ENCODE assay signal across 24 cellular contexts in the genomic region with DNA sequence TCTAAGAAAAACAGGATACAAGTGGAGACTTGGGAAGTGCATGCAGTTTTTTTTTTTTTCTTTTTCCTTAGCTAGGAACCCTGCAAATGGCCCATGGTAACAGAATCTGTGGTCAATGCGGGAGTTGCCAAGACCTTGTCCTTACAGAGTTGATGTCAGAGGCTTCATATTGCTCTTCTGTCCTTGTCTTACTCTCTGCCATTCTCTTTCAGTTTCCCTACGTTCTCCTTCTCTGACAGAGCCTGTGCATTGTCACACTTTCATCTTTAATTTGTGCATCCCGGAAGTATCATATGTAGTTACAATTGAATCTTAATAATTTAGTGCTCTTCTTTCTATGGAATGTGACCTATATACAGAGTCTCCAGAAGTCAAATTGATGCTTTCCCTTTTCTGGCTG.
DNase-seq lines count a peak whose midpoint lies in the region; ATAC-seq and TF ChIP-seq lines count a peak whose summit lies in the region.
"Had no signal": no experiment of that assay in that cellular context is flagged by ENCODE, and none has a peak within 500 bp of the region (broad histone marks: within the 10 kb centered on the region; RNA-seq: fewer than 3 reads in every experiment).

No MANE protein-coding gene starts in this region.

- no peaks in the 10 kb centered on the region for H3K27me3 Mint-ChIP-seq in activated naive CD8-positive, alpha-beta T cell
- H3K27me3 Mint-ChIP-seq in activated naive CD8-positive, alpha-beta T cell treated with anti-CD3 and anti-CD28 coated beads, Interleukin-2, amount 50 U/mL, for 24 hours, result no peaks in the 10 kb centered on the region
- H3K27me3 Mint-ChIP-seq in endodermal cell (ENCODE audit: insufficient read depth), result no peaks in the 10 kb centered on the region

- H3K9ac ChIP-seq in endodermal cell (ENCODE audit: extremely low read depth, low read length, poor library complexity, severe bottlenecking), result no peak overlapping the region

- TF ChIP-seq POLR2A in suprapubic skin (IDR thresholded peaks at IDR 0.05), result no peak

- no peaks in the 10 kb centered on the region for H3K9me3 Mint-ChIP-seq in activated naive CD8-positive, alpha-beta T cell (ENCODE audit: low read depth)
- H3K9me3 Mint-ChIP-seq in activated naive CD8-positive, alpha-beta T cell treated with anti-CD3 and anti-CD28 coated beads, Interleukin-2, amount 50 U/mL, for 24 hours, result no peaks in the 10 kb centered on the region
- H3K9me3 Mint-ChIP-seq in endodermal cell, result peaks cover 100% of the 10 kb centered on the region

- no peaks in the 10 kb centered on the region for H3K36me3 Mint-ChIP-seq in activated naive CD8-positive, alpha-beta T cell
- H3K36me3 Mint-ChIP-seq in activated naive CD8-positive, alpha-beta T cell treated with anti-CD3 and anti-CD28 coated beads, Interleukin-2, amount 50 U/mL, for 24 hours (ENCODE audit: low read depth), result no peaks in the 10 kb centered on the region
- no peaks in the 10 kb centered on the region for H3K36me3 Mint-ChIP-seq in endodermal cell (ENCODE audit: low read depth)

- WGBS in endodermal cell (ENCODE audit: insufficient coverage in 1 of 2, insufficient read length in 1 of 2), 2 experiments, result 56 to 75% methylated on average over 1 to 2 of the region's 3 CpGs
- WGBS in suprapubic skin, result 69% methylated on average over 3 of the region's 3 CpGs

- H3K4me1 ChIP-seq in endodermal cell (ENCODE audit: control insufficient read depth, insufficient read depth, low read length) (no peaks in the 10 kb centered on the region), suprapubic skin (no peaks in the 10 kb centered on the region)
- H3K4me1 ChIP-seq: BE2C had no signal

- H3K36me3 ChIP-seq in KOPT-K1 (ENCODE audit: insufficient read depth, low read length) (no peaks in the 10 kb centered on the region), endodermal cell (ENCODE audit: control insufficient read depth, insufficient read depth, low read length) (no peaks in the 10 kb centered on the region), suprapubic skin (no peaks in the 10 kb centered on the region)
- H3K36me3 ChIP-seq: BE2C had no signal

- H3K27me3 ChIP-seq in endodermal cell (ENCODE audit: control insufficient read depth, insufficient read depth, low read length, poor library complexity, severe bottlenecking) (no peaks in the 10 kb centered on the region), suprapubic skin (no peaks in the 10 kb centered on the region)
- H3K27me3 ChIP-seq: BE2C had no signal

- H3K4me3 Mint-ChIP-seq in activated naive CD8-positive, alpha-beta T cell, result no peak overlapping the region
- H3K4me3 Mint-ChIP-seq in activated naive CD8-positive, alpha-beta T cell treated with anti-CD3 and anti-CD28 coated beads, Interleukin-2, amount 50 U/mL, for 24 hours, result no peak overlapping the region
- H3K4me3 Mint-ChIP-seq in endodermal cell, result no peak overlapping the region
- H3K4me3 Mint-ChIP-seq: H9 had no signal

- no peak for ATAC-seq in activated naive CD8-positive, alpha-beta T cell treated with anti-CD3 and anti-CD28 coated beads, Interleukin-2, amount 50 U/mL, for 24 hours
- ATAC-seq in GM19463 (IDR thresholded peaks at IDR 0.05; ENCODE audit: unreplicated experiment), result no peak
- ATAC-seq in GM19351 (IDR thresholded peaks at IDR 0.05; ENCODE audit: unreplicated experiment), result no peak
- ATAC-seq: HepG2, K562 had no signal

- DNase-seq in activated naive CD8-positive, alpha-beta T cell treated with anti-CD3 and anti-CD28 coated beads, Interleukin-2, amount 50 U/mL, for 24 hours, result no peak
- DNase-seq in endodermal cell (no peak), suprapubic skin (ENCODE audit: low spot score in 2 of 2) (no peak)
- DNase-seq: BE2C, DMS53, EL, GF-D8, H9, MM.1S, NCI-H1048, NCI-H1436, NCI-H1930, NCI-H2227 treated with DMSO at 0.1 percent for 48 hours, NCI-H510A treated with DMSO at 0.1 percent for 48 hours, NCI-H748 treated with DMSO at 0.1 percent for 48 hours, SHP77 treated with DMSO at 0.1 percent for 48 hours had no signal

- peaks cover 61% of the 10 kb centered on the region for H3K4me1 Mint-ChIP-seq in activated naive CD8-positive, alpha-beta T cell (ENCODE audit: low read depth)
- peaks cover 55% of the 10 kb centered on the region for H3K4me1 Mint-ChIP-seq in activated naive CD8-positive, alpha-beta T cell treated with anti-CD3 and anti-CD28 coated beads, Interleukin-2, amount 50 U/mL, for 24 hours
- H3K4me1 Mint-ChIP-seq in endodermal cell, result no peaks in the 10 kb centered on the region
- H3K4me1 Mint-ChIP-seq: H9 had no signal

- TF ChIP-seq EP300 in suprapubic skin (IDR thresholded peaks at IDR 0.05), result no peak

- H3K9me3 ChIP-seq in KOPT-K1 (ENCODE audit: insufficient read depth, low read length, poor library complexity, severe bottlenecking), result no peaks in the 10 kb centered on the region
- peaks cover 93% of the 10 kb centered on the region for H3K9me3 ChIP-seq in endodermal cell (ENCODE audit: control insufficient read depth, low read length)
- H3K9me3 ChIP-seq in suprapubic skin, result no peaks in the 10 kb centered on the region
- H3K9me3 ChIP-seq: BE2C had no signal

- H3K27ac ChIP-seq in KOPT-K1 (ENCODE audit: low read depth, low read length, poor library complexity, severe bottlenecking), result peak overlapping the region; percentile 80
- no peak overlapping the region for H3K27ac ChIP-seq in endodermal cell (ENCODE audit: low read depth, low read length)
- H3K27ac ChIP-seq in suprapubic skin, result no peak overlapping the region
- H3K27ac ChIP-seq: RWPE1, SK-N-MC had no signal

- TF ChIP-seq CTCF in endodermal cell (conservative IDR thresholded peaks at IDR 0.05) (no peak), suprapubic skin (IDR thresholded peaks at IDR 0.05) (no peak)

- peak overlapping the region; percentile 2 for H3K27ac Mint-ChIP-seq in activated naive CD8-positive, alpha-beta T cell
- no peak overlapping the region for H3K27ac Mint-ChIP-seq in activated naive CD8-positive, alpha-beta T cell treated with anti-CD3 and anti-CD28 coated beads, Interleukin-2, amount 50 U/mL, for 24 hours
- H3K27ac Mint-ChIP-seq in endodermal cell, result no peak overlapping the region
- H3K27ac Mint-ChIP-seq: H9 had no signal

- H3K4me3 ChIP-seq in endodermal cell (ENCODE audit: low read length) (peak overlapping the region; percentile 35), suprapubic skin (no peak overlapping the region)
- H3K4me3 ChIP-seq: K562, SK-N-MC had no signal
